Comparison of ENCODE assay signal across 15 cellular contexts in genomic region chrX:20857746-20858145, GRCh38.
DNase-seq lines count a peak whose midpoint lies in the region; TF ChIP-seq lines count a peak whose summit lies in the region.
"Had no signal": no experiment of that assay in that cellular context is flagged by ENCODE, and none has a peak within 500 bp of the region (broad histone marks: within the 10 kb centered on the region; RNA-seq: fewer than 3 reads in every experiment).

No MANE protein-coding gene starts in this region.

- H3K27ac ChIP-seq in dorsolateral prefrontal cortex, result peak overlapping the region in 44 of 59 donors; percentile 6 to 82 (median 59)
- H3K27ac ChIP-seq: colonic mucosa, spleen had no signal

- H3K4me3 ChIP-seq in NB4 (ENCODE audit: low read depth, low read length) (no peak overlapping the region), dorsolateral prefrontal cortex (no peak overlapping the region)
- H3K4me3 ChIP-seq: colonic mucosa, spleen had no signal

- DNase-seq in NB4 (ENCODE audit: low read depth) (peak; percentile 1), dorsolateral prefrontal cortex (peak in 4 of 10 donors; percentile 40 to 51 (median 42)), medulla oblongata (ENCODE audit: extremely low spot score) (peak; percentile 75), stromal cell of bone marrow (ENCODE audit: low read depth) (peak; percentile 28), NCI-H1417 treated with DMSO at 0.1 percent for 48 hours (lab: John Stamatoyannopoulos, UW) (no peak), NOMO-1 (lab: John Stamatoyannopoulos, UW; ENCODE audit: unreplicated experiment in 2 of 2) (no peak)
- DNase-seq in NK-92 treated with Interleukin-12 subunit alpha and Interleukin-12 subunit beta, amount 100 ng/mL, for 24 hours (lab: John Stamatoyannopoulos, UW), result no peak
- DNase-seq in activated CD8-positive, alpha-beta memory T cell treated with anti-CD3 and anti-CD28 coated beads, Interleukin-2, amount 50 U/mL, for 4 hours, result no peak
- DNase-seq: activated naive CD4-positive, alpha-beta T cell treated with anti-CD3 and anti-CD28 coated beads, Interleukin-2, amount 50 U/mL, for 16 hours; colonic mucosa; naive thymus-derived CD8-positive, alpha-beta T cell; NCI-H1694 treated with DMSO at 0.1 percent for 48 hours; NCI-H774; SHP77 treated with DMSO at 0.1 percent for 48 hours; spleen had no signal

- TF ChIP-seq POLR2A in NB4 (IDR thresholded peaks at IDR 0.05; ENCODE audit: extremely low read depth, insufficient read length), result no peak

- peaks cover 0 to 6% (median 0%) of the 10 kb centered on the region in 45 donors for H3K27me3 ChIP-seq in dorsolateral prefrontal cortex
- H3K27me3 ChIP-seq: colonic mucosa, spleen had no signal

- intact Hi-C loops in dorsolateral prefrontal cortex (cut with DNase I), result loop anchor here in 1 of 2 donors (10.0 kb wide), 1 partner anchor 143 kb away; no protein-coding TSS in a partner anchor

- TF ChIP-seq CTCF in NB4 (IDR thresholded peaks at IDR 0.05; ENCODE audit: low read depth, low read length), result no peak
- TF ChIP-seq CTCF in dorsolateral prefrontal cortex (IDR thresholded peaks at IDR 0.05 in 54 of 56, conservative IDR thresholded peaks at IDR 0.05 in 2 of 56; ENCODE audit: low read depth in 1 of 56, partially characterized antibody in 56 of 56), result no peak

Comparison
In these comparisons a context has a peak if more than half of its experiments do, and no peak if none do; other contexts are left out.
1. DNase-seq: peak in NB4 (single experiment), medulla oblongata (single experiment) and stromal cell of bone marrow (single experiment); none in NCI-H1417 treated with DMSO at 0.1 percent for 48 hours (single experiment), NK-92 treated with Interleukin-12 subunit alpha and Interleukin-12 subunit beta, amount 100 ng/mL, for 24 hours (single experiment), activated CD8-positive, alpha-beta memory T cell treated with anti-CD3 and anti-CD28 coated beads, Interleukin-2, amount 50 U/mL, for 4 hours (single experiment) and NOMO-1 (0 of 2).